ENCODE assay signal across 9 cellular contexts in the genomic region with DNA sequence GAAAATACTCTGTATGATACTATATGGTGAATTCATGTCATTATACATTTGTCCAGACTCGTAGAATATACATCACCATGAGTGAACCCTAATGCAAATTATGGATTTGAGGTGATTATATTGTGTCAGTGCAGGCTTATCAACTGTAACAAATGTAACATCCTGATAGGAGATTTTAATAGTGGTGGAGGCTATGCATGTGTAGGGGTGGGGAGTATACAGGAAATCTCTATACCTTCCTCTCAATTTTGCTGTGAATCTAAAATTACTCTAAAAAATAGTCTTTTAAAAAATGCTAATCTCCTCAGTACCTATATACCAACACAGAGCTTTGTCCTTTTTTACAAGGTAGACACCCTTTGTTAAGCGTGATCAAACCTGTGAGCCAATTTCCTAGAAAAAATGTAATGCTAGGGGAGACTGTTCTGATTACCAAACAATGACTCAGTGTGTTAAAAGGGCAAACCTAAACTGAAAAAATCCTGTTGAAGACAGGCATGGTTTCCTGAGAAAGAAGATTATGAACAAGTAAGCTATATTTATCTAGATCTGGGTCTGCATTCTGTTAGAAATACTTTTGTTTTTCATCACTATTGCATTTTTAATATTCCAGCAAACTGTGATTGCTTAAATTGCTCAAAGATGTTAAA.
DNase-seq lines count a peak whose midpoint lies in the region; ATAC-seq, FAIRE-seq and TF ChIP-seq lines count a peak whose summit lies in the region.
"Had no signal": no experiment of that assay in that cellular context is flagged by ENCODE, and none has a peak within 500 bp of the region (broad histone marks: within the 10 kb centered on the region; RNA-seq: fewer than 3 reads in every experiment).

No MANE protein-coding gene starts in this region.

- ATAC-seq in HG03039 (IDR thresholded peaks at IDR 0.05; ENCODE audit: unreplicated experiment) (no peak), GM19035 (IDR thresholded peaks at IDR 0.05; ENCODE audit: unreplicated experiment) (no peak)

- H3K4me3 Mint-ChIP-seq in progenitor cell of endocrine pancreas (ENCODE audit: low read depth), result no peak overlapping the region
- H3K4me3 Mint-ChIP-seq: neural progenitor cell had no signal

- H3K27me3 Mint-ChIP-seq in progenitor cell of endocrine pancreas, result no peaks in the 10 kb centered on the region

- H3K27ac Mint-ChIP-seq in progenitor cell of endocrine pancreas, result peak overlapping the region; percentile 34
- H3K27ac Mint-ChIP-seq: neural progenitor cell had no signal

- H3K9me3 Mint-ChIP-seq in progenitor cell of endocrine pancreas (ENCODE audit: low read depth), result no peaks in the 10 kb centered on the region
- H3K9me3 Mint-ChIP-seq: neural progenitor cell had no signal

- no peaks in the 10 kb centered on the region for H3K36me3 Mint-ChIP-seq in progenitor cell of endocrine pancreas (ENCODE audit: insufficient read depth)
- H3K36me3 Mint-ChIP-seq: neural progenitor cell had no signal

- H3K4me1 Mint-ChIP-seq in progenitor cell of endocrine pancreas (ENCODE audit: low read depth), result peaks cover 4% of the 10 kb centered on the region

- DNase-seq in GF-D8 (lab: John Stamatoyannopoulos, UW) (peak; percentile 3), NCI-H226 (peak; percentile 64), dedifferentiated amniotic fluid mesenchymal stem cell (ENCODE audit: extremely low spot score) (peak; percentile 44), progenitor cell of endocrine pancreas (ENCODE audit: low spot score, unreplicated experiment) (no peak), RCC 7860 (ENCODE audit: low spot score) (no peak)
- DNase-seq: amygdala had no signal

- no peak for TF ChIP-seq CTCF in progenitor cell of endocrine pancreas (IDR thresholded peaks at IDR 0.05; ENCODE audit: unreplicated experiment)

- no peak for FAIRE-seq in RCC 7860 (lab: Jason Lieb, UNC)

Comparison
In these comparisons a context has a peak if more than half of its experiments do, and no peak if none do; other contexts are left out.
1. DNase-seq: peak in GF-D8 (single experiment), NCI-H226 (single experiment) and dedifferentiated amniotic fluid mesenchymal stem cell (single experiment); none in progenitor cell of endocrine pancreas (single experiment) and RCC 7860 (single experiment).